Comparison of ENCODE assay signal across 6 cellular contexts in genomic region chr6:29825848-29826247, GRCh38. TPM values are rescaled to one million over a fixed set of nuclear protein-coding genes. Genes with fewer than 3 reads are reported as not detected.
"Had no signal": no experiment of that assay in that cellular context is flagged by ENCODE, and none has a peak within 500 bp of the region (broad histone marks: within the 10 kb centered on the region; RNA-seq: fewer than 3 reads in every experiment).

No MANE protein-coding gene starts in this region.

- H3K9me3 ChIP-seq: HAP-1 had no signal

- H3K4me1 ChIP-seq: HAP-1 had no signal

- H3K36me3 ChIP-seq: HAP-1 had no signal

- DNase-seq: GOT3, H7, IMR-90 had no signal

- H2AFZ ChIP-seq: GM23248 had no signal

- H3K4me3 ChIP-seq: GM23248, HAP-1 had no signal

- H3K27ac ChIP-seq: GM23248 had no signal

- H3K9ac ChIP-seq: GM23248 had no signal

RNA-seq across cellular contexts. Expression of gene HLA-G, which starts 1.8 kb away (rescaled TPM):
- total RNA-seq: GM23248, H4, IMR-90 had no signal
- polyA plus RNA-seq: IMR-90 had no signal
